Comparison of ENCODE assay signal across 9 cellular contexts in genomic region chr13:99495478-99496321, GRCh38. TPM values are rescaled to one million over a fixed set of nuclear protein-coding genes. Genes with fewer than 3 reads are reported as not detected.
DNase-seq lines count a peak whose midpoint lies in the region; ATAC-seq and TF ChIP-seq lines count a peak whose summit lies in the region.
"Had no signal": no experiment of that assay in that cellular context is flagged by ENCODE, and none has a peak within 500 bp of the region (broad histone marks: within the 10 kb centered on the region; RNA-seq: fewer than 3 reads in every experiment).

No MANE protein-coding gene starts in this region.

- 0 out of 2 replicates have a peak overlapping the region, but pooled peaks have one; percentile 15 for H3K9ac ChIP-seq in SK-N-SH

- DNase-seq in SK-N-SH (no peak), PC-9 (no peak), stromal cell of bone marrow (ENCODE audit: low read depth) (peak; percentile 18), NCI-H1417 (lab: John Stamatoyannopoulos, UW) (no peak), SW 1271 (lab: John Stamatoyannopoulos, UW) (no peak)

- TF ChIP-seq CTCF in SK-N-SH (IDR thresholded peaks at IDR 0.05): no peak
- TF ChIP-seq CTCF in PC-9 (conservative IDR thresholded peaks at IDR 0.05): no peak
- no peak for TF ChIP-seq CTCF in gastroesophageal sphincter (IDR thresholded peaks at IDR 0.05)

- H3K79me2 ChIP-seq in SK-N-SH (ENCODE audit: insufficient read depth) (no peaks in the 10 kb centered on the region; the same call in 1 of the 2 replicates), PC-9 (ENCODE audit: low read depth) (peaks cover 7% of the 10 kb centered on the region; the same call in 1 of the 2 replicates)

- peaks cover 11% of the 10 kb centered on the region for H3F3A ChIP-seq in SK-N-SH (replicated peaks; ENCODE audit: insufficient read depth)
- peaks cover 37% of the 10 kb centered on the region for H3F3A ChIP-seq in PC-9 (ENCODE audit: insufficient read depth, low read depth)

- H3K9me2 ChIP-seq in SK-N-SH (no peaks in the 10 kb centered on the region), PC-9 (ENCODE audit: insufficient read depth) (no peaks in the 10 kb centered on the region)

- intact Hi-C loops in PC-9 (cut with micrococcal nuclease; ENCODE audit: unreplicated experiment): loop anchor here (5.0 kb wide), 1 partner anchor 487 kb away; the partner anchor contains the start of gene ZIC2

- H3K27me3 ChIP-seq in SK-N-SH (ENCODE audit: insufficient read depth): no peaks in the 10 kb centered on the region
- no peaks in the 10 kb centered on the region for H3K27me3 ChIP-seq in PC-9 (ENCODE audit: insufficient read depth, low read depth)
- no peaks in the 10 kb centered on the region for H3K27me3 ChIP-seq in gastroesophageal sphincter

- ATAC-seq in SK-N-SH treated with all-trans-retinoic acid at 6 μM for 48 hours: no peak
- no peak for ATAC-seq in gastroesophageal sphincter
- no peak for ATAC-seq in GM18517 (IDR thresholded peaks at IDR 0.05; ENCODE audit: unreplicated experiment)

- H3K9me3 ChIP-seq in SK-N-SH (no peaks in the 10 kb centered on the region), PC-9 (ENCODE audit: insufficient read depth, low read depth) (no peaks in the 10 kb centered on the region), gastroesophageal sphincter (no peaks in the 10 kb centered on the region)

- H3K27ac ChIP-seq in SK-N-SH (ENCODE audit: low read depth in 2 of 2, low read length in 1 of 2): peak overlapping the region in 1 of 2 experiments; percentile 55; a peak in 1 of 4 replicates
- peak overlapping the region; percentile 74 for H3K27ac ChIP-seq in PC-9
- H3K27ac ChIP-seq in gastroesophageal sphincter: peak overlapping the region in 3 of 4 donors; percentile 66 to 90 (median 90)
- H3K27ac ChIP-seq: 22Rv1 had no signal

- 86% methylated on average over 10 of the region's 10 CpGs for WGBS in SK-N-SH (ENCODE audit: low lambda C conversion rate)
- WGBS in gastroesophageal sphincter (ENCODE audit: low coverage in 1 of 2), 2 donors: 71% methylated on average over 2 to 9 of the region's 10 CpGs

- peaks cover 0 to 12% of the 10 kb centered on the region in 2 experiments; a peak in 1 of 4 replicates for H3K4me1 ChIP-seq in SK-N-SH (ENCODE audit: control insufficient read depth in 1 of 2, insufficient read depth in 2 of 2, low read depth in 1 of 2, low read length in 1 of 2)
- H3K4me1 ChIP-seq in PC-9 (replicated peaks; ENCODE audit: insufficient read depth): peaks cover 38% of the 10 kb centered on the region
- peaks cover 2 to 31% (median 6%) of the 10 kb centered on the region in 3 donors for H3K4me1 ChIP-seq in gastroesophageal sphincter

- H3K4me3 ChIP-seq in SK-N-SH (ENCODE audit: low read depth in 2 of 2, low read length in 1 of 2): peak overlapping the region; percentile 36 to 51; a peak in 2 of 4 replicates
- peak overlapping the region; percentile 58 for H3K4me3 ChIP-seq in PC-9
- peak overlapping the region; percentile 21 to 32 for H3K4me3 ChIP-seq in gastroesophageal sphincter

- BruUV-seq in PC-9 (replicated peaks; lab: Mats Ljungman, UMichigan): TSS peak; percentile 66

- CTCF ChIA-PET in SK-N-SH (lab: Yijun Ruan, JAX): no interaction called here
- CTCF ChIA-PET in PC-9 (lab: Charles Lee): interaction anchor here (0.6 kb wide), 1 partner anchor 54 kb away, joined by 3 read pairs; no protein-coding TSS in a partner anchor

- no peaks in the 10 kb centered on the region for H3K36me3 ChIP-seq in SK-N-SH (replicated peaks in 1 of 2; ENCODE audit: control insufficient read depth in 1 of 2, insufficient read depth in 2 of 2, low read length in 1 of 2)
- no peaks in the 10 kb centered on the region for H3K36me3 ChIP-seq in PC-9 (ENCODE audit: low read depth)
- no peaks in the 10 kb centered on the region for H3K36me3 ChIP-seq in gastroesophageal sphincter

- no peaks in the 10 kb centered on the region for H4K20me1 ChIP-seq in SK-N-SH (ENCODE audit: insufficient read depth)
- no peaks in the 10 kb centered on the region for H4K20me1 ChIP-seq in PC-9 (ENCODE audit: insufficient read depth)

- TF ChIP-seq POLR2A in gastroesophageal sphincter (IDR thresholded peaks at IDR 0.05): no peak

- no peak for TF ChIP-seq RAD21 in SK-N-SH (IDR thresholded peaks at IDR 0.05; ENCODE audit: low read length)

- H2AFZ ChIP-seq in SK-N-SH (ENCODE audit: low read depth): peak overlapping the region; percentile 92
- peak overlapping the region; percentile 90 for H2AFZ ChIP-seq in PC-9

- POLR2A ChIA-PET in SK-N-SH (lab: Yijun Ruan, JAX): no interaction called here
- POLR2A ChIA-PET in PC-9 (lab: Charles Lee; ENCODE audit: unreplicated experiment): interaction anchor here (0.6 to 0.7 kb wide), 3 partner anchors 28 to 150 kb away, joined by 3 to 8 read pairs (median 6); no protein-coding TSS in a partner anchor

- H3K4me2 ChIP-seq in SK-N-SH (peak overlapping the region; percentile 79), PC-9 (peak overlapping the region; percentile 77)

- no peak for TF ChIP-seq EP300 in SK-N-SH (IDR thresholded peaks at IDR 0.05; ENCODE audit: borderline replicate concordance in 1 of 2, low read depth in 1 of 2, low read length in 1 of 2)
- no peak for TF ChIP-seq EP300 in gastroesophageal sphincter (IDR thresholded peaks at IDR 0.05)

TF ChIP-seq in SK-N-SH, 30 proteins besides CTCF, POLR2A, EP300 and RAD21:
- TF ChIP-seq FOXJ3 (CRISPR knock-in tag; IDR thresholded peaks at IDR 0.05): no peak
- TF ChIP-seq MEF2A (IDR thresholded peaks at IDR 0.05; ENCODE audit: borderline replicate concordance, low read depth): no peak
- TF ChIP-seq TAF1 (IDR thresholded peaks at IDR 0.05; ENCODE audit: borderline replicate concordance, low read depth, low read length): no peak

TF ChIP-seq in SK-N-SH treated with all-trans-retinoic acid at 6 μM for 48 hours, 23 proteins besides CTCF, POLR2A, EP300 and RAD21 (continues in another document):
- TF ChIP-seq TOX (CRISPR knock-in tag; IDR thresholded peaks at IDR 0.05; ENCODE audit: borderline replicate concordance) (no peak), ZNF565 (CRISPR knock-in tag; conservative IDR thresholded peaks at IDR 0.05; ENCODE audit: low read depth) (no peak), CSRNP3 (CRISPR knock-in tag; IDR thresholded peaks at IDR 0.05) (no peak), GLIS3 (CRISPR knock-in tag; IDR thresholded peaks at IDR 0.05) (no peak), ZNF8 (CRISPR knock-in tag; IDR thresholded peaks at IDR 0.05) (no peak), CREB5 (CRISPR knock-in tag; IDR thresholded peaks at IDR 0.05; ENCODE audit: low read depth) (no peak), ZFP3 (CRISPR knock-in tag; IDR thresholded peaks at IDR 0.05) (no peak), ISL1 (CRISPR knock-in tag; IDR thresholded peaks at IDR 0.05) (no peak), SNAI2 (CRISPR knock-in tag; IDR thresholded peaks at IDR 0.05) (no peak), ZFP30 (CRISPR knock-in tag; IDR thresholded peaks at IDR 0.05) (no peak), ESRRG (CRISPR knock-in tag; IDR thresholded peaks at IDR 0.05) (no peak), CSDC2 (CRISPR knock-in tag; IDR thresholded peaks at IDR 0.05) (no peak)
- TF ChIP-seq, protein P1, sequence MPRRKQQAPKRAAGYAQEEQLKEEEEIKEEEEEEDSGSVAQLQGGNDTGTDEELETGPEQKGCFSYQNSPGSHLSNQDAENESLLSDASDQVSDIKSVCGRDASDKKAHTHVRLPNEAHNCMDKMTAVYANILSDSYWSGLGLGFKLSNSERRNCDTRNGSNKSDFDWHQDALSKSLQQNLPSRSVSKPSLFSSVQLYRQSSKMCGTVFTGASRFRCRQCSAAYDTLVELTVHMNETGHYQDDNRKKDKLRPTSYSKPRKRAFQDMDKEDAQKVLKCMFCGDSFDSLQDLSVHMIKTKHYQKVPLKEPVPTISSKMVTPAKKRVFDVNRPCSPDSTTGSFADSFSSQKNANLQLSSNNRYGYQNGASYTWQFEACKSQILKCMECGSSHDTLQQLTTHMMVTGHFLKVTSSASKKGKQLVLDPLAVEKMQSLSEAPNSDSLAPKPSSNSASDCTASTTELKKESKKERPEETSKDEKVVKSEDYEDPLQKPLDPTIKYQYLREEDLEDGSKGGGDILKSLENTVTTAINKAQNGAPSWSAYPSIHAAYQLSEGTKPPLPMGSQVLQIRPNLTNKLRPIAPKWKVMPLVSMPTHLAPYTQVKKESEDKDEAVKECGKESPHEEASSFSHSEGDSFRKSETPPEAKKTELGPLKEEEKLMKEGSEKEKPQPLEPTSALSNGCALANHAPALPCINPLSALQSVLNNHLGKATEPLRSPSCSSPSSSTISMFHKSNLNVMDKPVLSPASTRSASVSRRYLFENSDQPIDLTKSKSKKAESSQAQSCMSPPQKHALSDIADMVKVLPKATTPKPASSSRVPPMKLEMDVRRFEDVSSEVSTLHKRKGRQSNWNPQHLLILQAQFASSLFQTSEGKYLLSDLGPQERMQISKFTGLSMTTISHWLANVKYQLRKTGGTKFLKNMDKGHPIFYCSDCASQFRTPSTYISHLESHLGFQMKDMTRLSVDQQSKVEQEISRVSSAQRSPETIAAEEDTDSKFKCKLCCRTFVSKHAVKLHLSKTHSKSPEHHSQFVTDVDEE (CRISPR knock-in tag; IDR thresholded peaks at IDR 0.05): no peak

RNA-seq across cellular contexts. Expression of gene TM9SF2, which starts 5.6 kb away (rescaled TPM):
- 49.8 and 69.8 TPM in 2 replicates for polyA plus RNA-seq in SK-N-SH (2012; rRNA removed)
- polyA plus RNA-seq in SK-N-SH (2012; cell fraction: cytosol; rRNA removed): 72.1 and 72.2 TPM in 2 replicates
- 17.5 and 47.6 TPM in 2 replicates for polyA plus RNA-seq in SK-N-SH (2012; cell fraction: nucleus; rRNA removed)
- total RNA-seq in PC-9 (2021) (66.5 and 87.0 TPM in 2 replicates), gastroesophageal sphincter (100 to 1,000 TPM in 1 of 4 donors, 10 to 100 TPM in 3; 63.9 to 114 (median 71.7) TPM)
